Comparison of ENCODE assay signal across 2 cellular contexts in genomic region chr3:188037116-188037718, GRCh38.
A peak's percentile ranks its signal among the peaks of the same experiment; 100 is the strongest.
TF ChIP-seq lines count a peak whose summit lies in the region.

No MANE protein-coding gene starts in this region.

TF ChIP-seq in Ishikawa, 13 proteins besides CTCF, POLR2A, EP300 and RAD21 (continued from another document):
- TF ChIP-seq YY1 (IDR thresholded peaks at IDR 0.05; ENCODE audit: low read depth) (no peak), FOXM1 (IDR thresholded peaks at IDR 0.05; ENCODE audit: borderline replicate concordance, low read depth) (no peak)
- TF ChIP-seq, protein P1, sequence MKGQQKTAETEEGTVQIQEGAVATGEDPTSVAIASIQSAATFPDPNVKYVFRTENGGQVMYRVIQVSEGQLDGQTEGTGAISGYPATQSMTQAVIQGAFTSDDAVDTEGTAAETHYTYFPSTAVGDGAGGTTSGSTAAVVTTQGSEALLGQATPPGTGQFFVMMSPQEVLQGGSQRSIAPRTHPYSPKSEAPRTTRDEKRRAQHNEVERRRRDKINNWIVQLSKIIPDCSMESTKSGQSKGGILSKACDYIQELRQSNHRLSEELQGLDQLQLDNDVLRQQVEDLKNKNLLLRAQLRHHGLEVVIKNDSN (IDR thresholded peaks at IDR 0.05): no peak
TF ChIP-seq in Ishikawa: peak in this region for 0.

TF ChIP-seq in HepG2, 621 proteins besides CTCF, POLR2A, EP300 and RAD21 (continued from another document and continues in another):
- TF ChIP-seq, protein P2, sequence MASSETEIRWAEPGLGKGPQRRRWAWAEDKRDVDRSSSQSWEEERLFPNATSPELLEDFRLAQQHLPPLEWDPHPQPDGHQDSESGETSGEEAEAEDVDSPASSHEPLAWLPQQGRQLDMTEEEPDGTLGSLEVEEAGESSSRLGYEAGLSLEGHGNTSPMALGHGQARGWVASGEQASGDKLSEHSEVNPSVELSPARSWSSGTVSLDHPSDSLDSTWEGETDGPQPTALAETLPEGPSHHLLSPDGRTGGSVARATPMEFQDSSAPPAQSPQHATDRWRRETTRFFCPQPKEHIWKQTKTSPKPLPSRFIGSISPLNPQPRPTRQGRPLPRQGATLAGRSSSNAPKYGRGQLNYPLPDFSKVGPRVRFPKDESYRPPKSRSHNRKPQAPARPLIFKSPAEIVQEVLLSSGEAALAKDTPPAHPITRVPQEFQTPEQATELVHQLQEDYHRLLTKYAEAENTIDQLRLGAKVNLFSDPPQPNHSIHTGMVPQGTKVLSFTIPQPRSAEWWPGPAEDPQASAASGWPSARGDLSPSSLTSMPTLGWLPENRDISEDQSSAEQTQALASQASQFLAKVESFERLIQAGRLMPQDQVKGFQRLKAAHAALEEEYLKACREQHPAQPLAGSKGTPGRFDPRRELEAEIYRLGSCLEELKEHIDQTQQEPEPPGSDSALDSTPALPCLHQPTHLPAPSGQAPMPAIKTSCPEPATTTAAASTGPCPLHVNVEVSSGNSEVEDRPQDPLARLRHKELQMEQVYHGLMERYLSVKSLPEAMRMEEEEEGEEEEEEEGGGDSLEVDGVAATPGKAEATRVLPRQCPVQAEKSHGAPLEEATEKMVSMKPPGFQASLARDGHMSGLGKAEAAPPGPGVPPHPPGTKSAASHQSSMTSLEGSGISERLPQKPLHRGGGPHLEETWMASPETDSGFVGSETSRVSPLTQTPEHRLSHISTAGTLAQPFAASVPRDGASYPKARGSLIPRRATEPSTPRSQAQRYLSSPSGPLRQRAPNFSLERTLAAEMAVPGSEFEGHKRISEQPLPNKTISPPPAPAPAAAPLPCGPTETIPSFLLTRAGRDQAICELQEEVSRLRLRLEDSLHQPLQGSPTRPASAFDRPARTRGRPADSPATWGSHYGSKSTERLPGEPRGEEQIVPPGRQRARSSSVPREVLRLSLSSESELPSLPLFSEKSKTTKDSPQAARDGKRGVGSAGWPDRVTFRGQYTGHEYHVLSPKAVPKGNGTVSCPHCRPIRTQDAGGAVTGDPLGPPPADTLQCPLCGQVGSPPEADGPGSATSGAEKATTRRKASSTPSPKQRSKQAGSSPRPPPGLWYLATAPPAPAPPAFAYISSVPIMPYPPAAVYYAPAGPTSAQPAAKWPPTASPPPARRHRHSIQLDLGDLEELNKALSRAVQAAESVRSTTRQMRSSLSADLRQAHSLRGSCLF (CRISPR knock-in tag; IDR thresholded peaks at IDR 0.05; ENCODE audit: borderline replicate concordance): no peak
- no peak for TF ChIP-seq ARID3A (IDR thresholded peaks at IDR 0.05; ENCODE audit: low read depth, low read length)
- no peak for TF ChIP-seq SALL2 (CRISPR knock-in tag; IDR thresholded peaks at IDR 0.05)
- no peak for TF ChIP-seq SOX6 (IDR thresholded peaks at IDR 0.05)
- TF ChIP-seq SOX6 (CRISPR knock-in tag; IDR thresholded peaks at IDR 0.05): no peak
- TF ChIP-seq EEA1 (CRISPR knock-in tag; IDR thresholded peaks at IDR 0.05; ENCODE audit: borderline replicate concordance): no peak
- no peak for TF ChIP-seq SNAPC4 (CRISPR knock-in tag; IDR thresholded peaks at IDR 0.05)
- no peak for TF ChIP-seq RORA (CRISPR knock-in tag; IDR thresholded peaks at IDR 0.05)
- no peak for TF ChIP-seq DBP (CRISPR knock-in tag; IDR thresholded peaks at IDR 0.05; ENCODE audit: not compliant biosample characterization)
- no peak for TF ChIP-seq KLF9 (CRISPR knock-in tag; IDR thresholded peaks at IDR 0.05; ENCODE audit: low read depth)
- no peak for TF ChIP-seq IKZF4 (CRISPR knock-in tag; IDR thresholded peaks at IDR 0.05; ENCODE audit: borderline replicate concordance, low read depth, not compliant biosample characterization)
- TF ChIP-seq ZNF615 (CRISPR knock-in tag; IDR thresholded peaks at IDR 0.05; ENCODE audit: borderline replicate concordance): no peak
- TF ChIP-seq ZSCAN5A (CRISPR knock-in tag; IDR thresholded peaks at IDR 0.05; ENCODE audit: borderline replicate concordance): no peak
- TF ChIP-seq ZNF143 (CRISPR knock-in tag; IDR thresholded peaks at IDR 0.05): no peak
- TF ChIP-seq, protein P3, sequence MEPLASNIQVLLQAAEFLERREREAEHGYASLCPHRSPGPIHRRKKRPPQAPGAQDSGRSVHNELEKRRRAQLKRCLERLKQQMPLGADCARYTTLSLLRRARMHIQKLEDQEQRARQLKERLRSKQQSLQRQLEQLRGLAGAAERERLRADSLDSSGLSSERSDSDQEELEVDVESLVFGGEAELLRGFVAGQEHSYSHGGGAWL (CRISPR knock-in tag; IDR thresholded peaks at IDR 0.05): no peak
- TF ChIP-seq ZNF281 (CRISPR knock-in tag; IDR thresholded peaks at IDR 0.05; ENCODE audit: borderline replicate concordance): peak; percentile 53; the same call in 1 of the 2 replicates
- peak; percentile 88 for TF ChIP-seq STAG1 (CRISPR knock-in tag; IDR thresholded peaks at IDR 0.05)
- no peak for TF ChIP-seq NR2C2 (CRISPR knock-in tag; IDR thresholded peaks at IDR 0.05; ENCODE audit: borderline replicate concordance)
- 0 out of 2 replicates have a peak, but pooled peaks have one; percentile 38 for TF ChIP-seq ZBTB20 (CRISPR knock-in tag; IDR thresholded peaks at IDR 0.05; ENCODE audit: borderline replicate concordance, low read depth)
- TF ChIP-seq CREM (IDR thresholded peaks at IDR 0.05): no peak
- TF ChIP-seq CREM (CRISPR knock-in tag; IDR thresholded peaks at IDR 0.05): no peak
- peak; percentile 80 for TF ChIP-seq ELF3 (CRISPR knock-in tag; IDR thresholded peaks at IDR 0.05)
- TF ChIP-seq SNAI1 (CRISPR knock-in tag; IDR thresholded peaks at IDR 0.05; ENCODE audit: borderline replicate concordance): 0 out of 2 replicates have a peak, but pooled peaks have one; percentile 14
- TF ChIP-seq RBAK (CRISPR knock-in tag; IDR thresholded peaks at IDR 0.05): no peak
- no peak for TF ChIP-seq SOX13 (IDR thresholded peaks at IDR 0.05)
- TF ChIP-seq SOX13 (CRISPR knock-in tag; conservative IDR thresholded peaks at IDR 0.05 in 1 of 2, IDR thresholded peaks at IDR 0.05 in 1 of 2): no peak
- TF ChIP-seq SAP130 (CRISPR knock-in tag; IDR thresholded peaks at IDR 0.05; ENCODE audit: low read depth): no peak
- TF ChIP-seq ZFP41 (CRISPR knock-in tag; IDR thresholded peaks at IDR 0.05; ENCODE audit: borderline replicate concordance): no peak
- no peak for TF ChIP-seq ZNF431 (CRISPR knock-in tag; IDR thresholded peaks at IDR 0.05; ENCODE audit: borderline replicate concordance, low read depth)
- TF ChIP-seq MIXL1 (CRISPR knock-in tag; IDR thresholded peaks at IDR 0.05): 0 out of 2 replicates have a peak, but pooled peaks have one; percentile 50
- no peak for TF ChIP-seq CBFB (CRISPR knock-in tag; IDR thresholded peaks at IDR 0.05)
- 0 out of 2 replicates have a peak, but pooled peaks have one; percentile 1 for TF ChIP-seq HMG20A (CRISPR knock-in tag; IDR thresholded peaks at IDR 0.05; ENCODE audit: borderline replicate concordance)
- TF ChIP-seq DMTF1 (CRISPR knock-in tag; IDR thresholded peaks at IDR 0.05): no peak
- TF ChIP-seq ZNF629 (CRISPR knock-in tag; conservative IDR thresholded peaks at IDR 0.05): no peak
- no peak for TF ChIP-seq NR1H2 (CRISPR knock-in tag; IDR thresholded peaks at IDR 0.05; ENCODE audit: borderline replicate concordance, low read depth)
- TF ChIP-seq HMG20B (CRISPR knock-in tag; conservative IDR thresholded peaks at IDR 0.05): no peak
- no peak for TF ChIP-seq RAD51 (IDR thresholded peaks at IDR 0.05; ENCODE audit: borderline replicate concordance)
- TF ChIP-seq ZFP82 (CRISPR knock-in tag; IDR thresholded peaks at IDR 0.05; ENCODE audit: borderline replicate concordance): no peak
